In genomic region chr1:26161408-26162219, GRCh38 we compare ENCODE assay signal across 8 cellular contexts.
DNase-seq lines count a peak whose midpoint lies in the region; ATAC-seq and TF ChIP-seq lines count a peak whose summit lies in the region.

No MANE protein-coding gene starts in this region.

- peak; percentile 42 for TF ChIP-seq CTCF in RWPE1 (conservative IDR thresholded peaks at IDR 0.05; ENCODE audit: low read depth)
- peak; percentile 2 for TF ChIP-seq CTCF in astrocyte of the spinal cord (IDR thresholded peaks at IDR 0.05; ENCODE audit: low read depth, low read length)
- TF ChIP-seq CTCF in retinal pigment epithelial cell (conservative IDR thresholded peaks at IDR 0.05; ENCODE audit: low read depth, low read length), result no peak

- DNase-seq in activated gamma-delta T cell treated with Interleukin-2 at 50 U/mL for 16 hours (peak; percentile 17), activated gamma-delta T cell (lab: John Stamatoyannopoulos, UW) (no peak), RWPE1 (ENCODE audit: low spot score) (peak; percentile 27), astrocyte of the spinal cord (ENCODE audit: low read depth, low spot score) (peak; percentile 33), hypothalamus (lab: John Stamatoyannopoulos, UW) (peak in 34 of 51 donors; percentile 20 to 79 (median 51)), retinal pigment epithelial cell (ENCODE audit: low read depth) (no peak), NCI-H2029 treated with DMSO at 0.1 percent for 48 hours (lab: John Stamatoyannopoulos, UW) (no peak)

- POLR2A ChIA-PET in RWPE1 (lab: Yijun Ruan, JAX; ENCODE audit: low non-redundant PET), result no interaction called here

- no peak for ATAC-seq in HG03565 (IDR thresholded peaks at IDR 0.05; ENCODE audit: unreplicated experiment)

- H3K4me3 ChIP-seq in astrocyte of the spinal cord (ENCODE audit: low read depth, low read length) (peak overlapping the region; percentile 18), retinal pigment epithelial cell (ENCODE audit: low read length) (peak overlapping the region; percentile 37)

- in situ Hi-C loops in astrocyte of the spinal cord (cut with HindIII; ENCODE audit: low sequenced_read_pairs), result no loop called here

- peak overlapping the region; percentile 24; the same call in 1 of the 2 replicates for H3K27ac ChIP-seq in RWPE1

- CTCF ChIA-PET in RWPE1 (lab: Yijun Ruan, JAX), result interaction anchor here (0.6 to 2.2 kb wide), 2 partner anchors 8 to 212 kb away, joined by 4 to 6 read pairs; partner anchors contain the start of gene ZNF593

Comparison
In these comparisons a context has a peak if more than half of its experiments do, and no peak if none do; other contexts are left out.
1. DNase-seq: peak in activated gamma-delta T cell treated with Interleukin-2 at 50 U/mL for 16 hours (single experiment), RWPE1 (single experiment), astrocyte of the spinal cord (single experiment) and hypothalamus (34 of 51); none in activated gamma-delta T cell (single experiment), retinal pigment epithelial cell (single experiment) and NCI-H2029 treated with DMSO at 0.1 percent for 48 hours (single experiment).